ENCODE assay signal across 24 cellular contexts in genomic region chr12:45720069-45720468, GRCh38.
"Had no signal": no experiment of that assay in that cellular context is flagged by ENCODE, and none has a peak within 500 bp of the region (broad histone marks: within the 10 kb centered on the region; RNA-seq: fewer than 3 reads in every experiment).

No MANE protein-coding gene starts in this region.

- H3K27me3 Mint-ChIP-seq: brain; dendritic cell treated with granulocyte-macrophage colony-stimulating factor and Interleukin-4, amounts not matched to agents 40 ng/mL and 50 ng/mL, for 4 days; stimulated activated naive CD8-positive, alpha-beta T cell treated with anti-CD3 and anti-CD28 coated beads, Interleukin-15, Interleukin-2, amounts not matched to agents 100 ng/mL and 50 ng/mL, for 24 hours had no signal

- FAIRE-seq: frontal cortex, islet of Langerhans, pancreas had no signal

- H3K27ac Mint-ChIP-seq: activated T-helper 2 cell treated with anti-CD3 and anti-CD28 coated beads, Interferon-gamma antibody, Interleukin-2, Interleukin-4, amounts not matched to agents 10 μg/mL and 5 μg/mL and 100 μg/mL, durations not matched to agents 14 hours and 24 hours and 36 hours; brain; dendritic cell treated with granulocyte-macrophage colony-stimulating factor and Interleukin-4, amounts not matched to agents 40 ng/mL and 50 ng/mL, for 4 days; mesothelial cell of epicardium; nephron progenitor cell; stimulated activated naive CD8-positive, alpha-beta T cell treated with anti-CD3 and anti-CD28 coated beads, Interleukin-15, Interleukin-2, amounts not matched to agents 100 ng/mL and 50 ng/mL, for 24 hours; WTC11 had no signal

- H3K4me3 Mint-ChIP-seq: dendritic cell treated with granulocyte-macrophage colony-stimulating factor and Interleukin-4, amounts not matched to agents 40 ng/mL and 50 ng/mL, for 4 days; mesothelial cell of epicardium; nephron progenitor cell; stimulated activated naive CD8-positive, alpha-beta T cell treated with anti-CD3 and anti-CD28 coated beads, Interleukin-15, Interleukin-2, amounts not matched to agents 100 ng/mL and 50 ng/mL, for 24 hours; WTC11 had no signal

- H3K36me3 Mint-ChIP-seq: mesothelial cell of epicardium, WTC11 had no signal

- H3K27me3 ChIP-seq: esophagus muscularis mucosa, pancreas, right atrium auricular region, spleen, tibial artery had no signal

- ATAC-seq: left ventricle myocardium superior, pancreas, psoas muscle, WTC11 had no signal

- H3K4me3 ChIP-seq: esophagus muscularis mucosa, pancreas, psoas muscle, right atrium auricular region, spleen, tibial artery had no signal

- DNase-seq: activated CD4-positive, alpha-beta T cell treated with anti-CD3 and anti-CD28 coated beads for 4 hours; activated CD4-positive, alpha-beta T cell treated with anti-CD3 and anti-CD28 coated beads, Interleukin-2, amount 50 U/mL, for 48 hours; activated naive CD4-positive, alpha-beta T cell treated with Interleukin-2 at 50 U/mL for 16 hours; aorta; effector CD4-positive, alpha-beta T cell; hippocampal formation; left ventricle myocardium superior; mammary epithelial cell; nephron progenitor cell; pancreas; psoas muscle; spleen; stimulated activated CD4-positive, alpha-beta T cell treated with anti-CD3 and anti-CD28 coated beads, Interleukin-4, amount 100 ng/mL, for 1 hour; tibial artery had no signal

- H3K36me3 ChIP-seq: esophagus muscularis mucosa, pancreas, right atrium auricular region, spleen, tibial artery had no signal

- H3K9me3 Mint-ChIP-seq: activated T-helper 2 cell treated with anti-CD3 and anti-CD28 coated beads, Interferon-gamma antibody, Interleukin-2, Interleukin-4, amounts not matched to agents 10 μg/mL and 5 μg/mL and 100 μg/mL, durations not matched to agents 14 hours and 24 hours and 36 hours; brain; dendritic cell treated with granulocyte-macrophage colony-stimulating factor and Interleukin-4, amounts not matched to agents 40 ng/mL and 50 ng/mL, for 4 days; mesothelial cell of epicardium; nephron progenitor cell; stimulated activated naive CD8-positive, alpha-beta T cell treated with anti-CD3 and anti-CD28 coated beads, Interleukin-15, Interleukin-2, amounts not matched to agents 100 ng/mL and 50 ng/mL, for 24 hours; WTC11 had no signal

- H3K27ac ChIP-seq: esophagus muscularis mucosa, pancreas, psoas muscle, right atrium auricular region, spleen, tibial artery had no signal

- H3K9me3 ChIP-seq: esophagus muscularis mucosa, pancreas, psoas muscle, right atrium auricular region, spleen, tibial artery had no signal
